In genomic region chr19:29285878-29286277, GRCh38 we compare ENCODE assay signal across 11 cellular contexts.
A peak's percentile ranks its signal among the peaks of the same experiment; 100 is the strongest.
DNase-seq lines count a peak whose midpoint lies in the region; ATAC-seq and TF ChIP-seq lines count a peak whose summit lies in the region.
"Had no signal": no experiment of that assay in that cellular context is flagged by ENCODE, and none has a peak within 500 bp of the region (broad histone marks: within the 10 kb centered on the region; RNA-seq: fewer than 3 reads in every experiment).

No MANE protein-coding gene starts in this region.

- H3K36me3 Mint-ChIP-seq in stimulated activated effector memory CD8-positive, alpha-beta T cell treated with anti-CD3 and anti-CD28 coated beads, Interleukin-12 subunit alpha, Interleukin-12 subunit beta, amount 100 ng/mL, for 72 hours, result no peaks in the 10 kb centered on the region
- H3K36me3 Mint-ChIP-seq: activated naive CD4-positive, alpha-beta T cell treated with anti-CD3 and anti-CD28 coated beads, Interleukin-2, amount 10 ng/mL, durations not matched to agents 7 days and 5 days had no signal

- no peaks in the 10 kb centered on the region for H4K20me1 ChIP-seq in SK-N-SH (ENCODE audit: insufficient read depth)

- POLR2A ChIA-PET in SK-N-SH (lab: Yijun Ruan, JAX), result no interaction called here

- H3K4me3 ChIP-seq in SK-N-SH (ENCODE audit: low read depth in 2 of 2, low read length in 1 of 2) (no peak overlapping the region; a peak in 1 of 4 replicates), epithelial cell of esophagus (ENCODE audit: low read length) (no peak overlapping the region)

- H3K4me1 ChIP-seq in SK-N-SH (ENCODE audit: control insufficient read depth in 1 of 2, insufficient read depth in 2 of 2, low read depth in 1 of 2, low read length in 1 of 2), result peaks cover 0 to 3% of the 10 kb centered on the region in 2 experiments; a peak in 1 of 4 replicates

- H3K27me3 ChIP-seq in SK-N-SH (ENCODE audit: insufficient read depth), result no peaks in the 10 kb centered on the region

- TF ChIP-seq RAD21 in SK-N-SH (IDR thresholded peaks at IDR 0.05; ENCODE audit: low read length), result peak; percentile 49

- no peaks in the 10 kb centered on the region for H3K9me3 Mint-ChIP-seq in stimulated activated effector memory CD8-positive, alpha-beta T cell treated with anti-CD3 and anti-CD28 coated beads, Interleukin-12 subunit alpha, Interleukin-12 subunit beta, amount 100 ng/mL, for 72 hours
- H3K9me3 Mint-ChIP-seq: activated B cell treated with CpG ODN at 0.5 μM for 24 hours; activated naive CD4-positive, alpha-beta T cell treated with anti-CD3 and anti-CD28 coated beads, Interleukin-2, amount 10 ng/mL, durations not matched to agents 7 days and 5 days had no signal

- no peak overlapping the region for H3K27ac ChIP-seq in SK-N-SH (ENCODE audit: low read depth in 2 of 2, low read length in 1 of 2)

- ATAC-seq in SK-N-SH treated with all-trans-retinoic acid at 6 μM for 48 hours (no peak), GM21381 (IDR thresholded peaks at IDR 0.05; ENCODE audit: unreplicated experiment) (no peak)
- peak; percentile 62 for ATAC-seq in stimulated activated effector memory CD8-positive, alpha-beta T cell treated with anti-CD3 and anti-CD28 coated beads, Interleukin-12 subunit alpha, Interleukin-12 subunit beta, amount 100 ng/mL, for 72 hours

- TF ChIP-seq EP300 in SK-N-SH (IDR thresholded peaks at IDR 0.05; ENCODE audit: borderline replicate concordance in 1 of 2, low read depth in 1 of 2, low read length in 1 of 2), result no peak

- DNase-seq in SK-N-SH, result peak; percentile 42
- DNase-seq in NCI-H1694 (lab: John Stamatoyannopoulos, UW), result peak; percentile 15
- peak; percentile 1 for DNase-seq in epithelial cell of esophagus (ENCODE audit: low read depth)
- no peak for DNase-seq in stimulated activated effector memory CD8-positive, alpha-beta T cell treated with anti-CD3 and anti-CD28 coated beads, Interleukin-12 subunit alpha, Interleukin-12 subunit beta, amount 100 ng/mL, for 72 hours (ENCODE audit: low spot score in 2 of 2)
- DNase-seq in GM03348 (ENCODE audit: low spot score), result no peak
- DNase-seq in T1000 (lab: John Stamatoyannopoulos, UW), result no peak
- DNase-seq: activated B cell treated with CpG ODN at 0.5 μM for 24 hours; activated naive CD4-positive, alpha-beta T cell treated with anti-CD3 and anti-CD28 coated beads, Interleukin-2, amount 10 ng/mL, durations not matched to agents 7 days and 5 days; NCI-H524 had no signal

- no peaks in the 10 kb centered on the region for H3K4me1 Mint-ChIP-seq in stimulated activated effector memory CD8-positive, alpha-beta T cell treated with anti-CD3 and anti-CD28 coated beads, Interleukin-12 subunit alpha, Interleukin-12 subunit beta, amount 100 ng/mL, for 72 hours
- H3K4me1 Mint-ChIP-seq: activated B cell treated with CpG ODN at 0.5 μM for 24 hours; activated naive CD4-positive, alpha-beta T cell treated with anti-CD3 and anti-CD28 coated beads, Interleukin-2, amount 10 ng/mL, durations not matched to agents 7 days and 5 days had no signal

- no peak overlapping the region for H2AFZ ChIP-seq in SK-N-SH (ENCODE audit: low read depth)

- 3% methylated on average over 5 of the region's 6 CpGs for WGBS in SK-N-SH (ENCODE audit: low lambda C conversion rate)

- no peak overlapping the region for H3K4me2 ChIP-seq in SK-N-SH

- no peaks in the 10 kb centered on the region for H3K79me2 ChIP-seq in SK-N-SH (ENCODE audit: insufficient read depth)

- H3K4me3 Mint-ChIP-seq in stimulated activated effector memory CD8-positive, alpha-beta T cell treated with anti-CD3 and anti-CD28 coated beads, Interleukin-12 subunit alpha, Interleukin-12 subunit beta, amount 100 ng/mL, for 72 hours, result no peak overlapping the region
- H3K4me3 Mint-ChIP-seq: activated B cell treated with CpG ODN at 0.5 μM for 24 hours; activated naive CD4-positive, alpha-beta T cell treated with anti-CD3 and anti-CD28 coated beads, Interleukin-2, amount 10 ng/mL, durations not matched to agents 7 days and 5 days had no signal

- H3K9me3 ChIP-seq in SK-N-SH, result no peaks in the 10 kb centered on the region

- no peaks in the 10 kb centered on the region for H3F3A ChIP-seq in SK-N-SH (replicated peaks; ENCODE audit: insufficient read depth)

- no peaks in the 10 kb centered on the region for H3K9me2 ChIP-seq in SK-N-SH

- H3K27ac Mint-ChIP-seq in stimulated activated effector memory CD8-positive, alpha-beta T cell treated with anti-CD3 and anti-CD28 coated beads, Interleukin-12 subunit alpha, Interleukin-12 subunit beta, amount 100 ng/mL, for 72 hours, result no peak overlapping the region
- H3K27ac Mint-ChIP-seq: activated B cell treated with CpG ODN at 0.5 μM for 24 hours; activated naive CD4-positive, alpha-beta T cell treated with anti-CD3 and anti-CD28 coated beads, Interleukin-2, amount 10 ng/mL, durations not matched to agents 7 days and 5 days had no signal

- CTCF ChIA-PET in SK-N-SH (lab: Yijun Ruan, JAX), result interaction anchor here (0.6 to 1.4 kb wide), 3 partner anchors 13 to 242 kb away, joined by 3 read pairs; no protein-coding TSS in a partner anchor

- TF ChIP-seq CTCF in SK-N-SH (IDR thresholded peaks at IDR 0.05) (0 out of 2 replicates have a peak, but pooled peaks have one; percentile 10), epithelial cell of esophagus (IDR thresholded peaks at IDR 0.05; ENCODE audit: insufficient read depth, low read depth, low read length, missing control alignments) (no peak)

- H3K9ac ChIP-seq in SK-N-SH, result no peak overlapping the region

- no peaks in the 10 kb centered on the region for H3K36me3 ChIP-seq in SK-N-SH (replicated peaks in 1 of 2; ENCODE audit: control insufficient read depth in 1 of 2, insufficient read depth in 2 of 2, low read length in 1 of 2)

TF ChIP-seq in SK-N-SH, 30 proteins besides CTCF, POLR2A, EP300 and RAD21 (continues in another document):
- TF ChIP-seq SMC3 (IDR thresholded peaks at IDR 0.05; ENCODE audit: low read depth, low read length) (no peak), TAF1 (IDR thresholded peaks at IDR 0.05; ENCODE audit: borderline replicate concordance, low read depth, low read length) (no peak), ELF1 (IDR thresholded peaks at IDR 0.05) (no peak), FOXJ3 (CRISPR knock-in tag; IDR thresholded peaks at IDR 0.05) (no peak), GATA2 (CRISPR knock-in tag; IDR thresholded peaks at IDR 0.05) (no peak), USF2 (IDR thresholded peaks at IDR 0.05; ENCODE audit: borderline replicate concordance, low read depth, low read length) (no peak), YY1 (IDR thresholded peaks at IDR 0.05; ENCODE audit: low read depth) (no peak), MAX (IDR thresholded peaks at IDR 0.05; ENCODE audit: low read depth) (no peak), RFX5 (IDR thresholded peaks at IDR 0.05; ENCODE audit: low read length) (no peak), MEF2A (IDR thresholded peaks at IDR 0.05; ENCODE audit: borderline replicate concordance, low read depth) (no peak), RCOR1 (IDR thresholded peaks at IDR 0.05; ENCODE audit: low read length) (no peak)

TF ChIP-seq in SK-N-SH treated with all-trans-retinoic acid at 6 μM for 48 hours, 23 proteins besides CTCF, POLR2A, EP300 and RAD21:
- no peak for TF ChIP-seq TOX (CRISPR knock-in tag; IDR thresholded peaks at IDR 0.05; ENCODE audit: borderline replicate concordance)
- TF ChIP-seq ISL1 (CRISPR knock-in tag; IDR thresholded peaks at IDR 0.05), result no peak
- no peak for TF ChIP-seq GLIS3 (CRISPR knock-in tag; IDR thresholded peaks at IDR 0.05)
- TF ChIP-seq PATZ1 (CRISPR knock-in tag; IDR thresholded peaks at IDR 0.05; ENCODE audit: borderline replicate concordance), result no peak
- no peak for TF ChIP-seq ZC3H10 (CRISPR knock-in tag; IDR thresholded peaks at IDR 0.05)
- TF ChIP-seq OSR1 (CRISPR knock-in tag; IDR thresholded peaks at IDR 0.05), result no peak
- TF ChIP-seq ESRRG (CRISPR knock-in tag; IDR thresholded peaks at IDR 0.05), result no peak
- no peak for TF ChIP-seq PPARA (CRISPR knock-in tag; IDR thresholded peaks at IDR 0.05; ENCODE audit: borderline replicate concordance)
- TF ChIP-seq BACH2 (CRISPR knock-in tag; IDR thresholded peaks at IDR 0.05; ENCODE audit: borderline replicate concordance), result no peak
- TF ChIP-seq ZNF70 (CRISPR knock-in tag; IDR thresholded peaks at IDR 0.05), result no peak
- TF ChIP-seq ZNF8 (CRISPR knock-in tag; IDR thresholded peaks at IDR 0.05), result no peak
- no peak for TF ChIP-seq ZNF565 (CRISPR knock-in tag; conservative IDR thresholded peaks at IDR 0.05; ENCODE audit: low read depth)
- no peak for TF ChIP-seq SNAI2 (CRISPR knock-in tag; IDR thresholded peaks at IDR 0.05)
- TF ChIP-seq CSDC2 (CRISPR knock-in tag; IDR thresholded peaks at IDR 0.05), result no peak
- TF ChIP-seq TCF4 (CRISPR knock-in tag; IDR thresholded peaks at IDR 0.05; ENCODE audit: borderline replicate concordance), result no peak
- no peak for TF ChIP-seq POU6F1 (CRISPR knock-in tag; IDR thresholded peaks at IDR 0.05; ENCODE audit: borderline replicate concordance, low read depth)

Comparison
In these comparisons a context has a peak if more than half of its experiments do, and no peak if none do; other contexts are left out.
1. DNase-seq: peak in SK-N-SH (single experiment), NCI-H1694 (single experiment) and epithelial cell of esophagus (single experiment); none in stimulated activated effector memory CD8-positive, alpha-beta T cell treated with anti-CD3 and anti-CD28 coated beads, Interleukin-12 subunit alpha, Interleukin-12 subunit beta, amount 100 ng/mL, for 72 hours (0 of 2), GM03348 (single experiment) and T1000 (single experiment).